Comparison of ENCODE assay signal across 17 cellular contexts in the genomic region with DNA sequence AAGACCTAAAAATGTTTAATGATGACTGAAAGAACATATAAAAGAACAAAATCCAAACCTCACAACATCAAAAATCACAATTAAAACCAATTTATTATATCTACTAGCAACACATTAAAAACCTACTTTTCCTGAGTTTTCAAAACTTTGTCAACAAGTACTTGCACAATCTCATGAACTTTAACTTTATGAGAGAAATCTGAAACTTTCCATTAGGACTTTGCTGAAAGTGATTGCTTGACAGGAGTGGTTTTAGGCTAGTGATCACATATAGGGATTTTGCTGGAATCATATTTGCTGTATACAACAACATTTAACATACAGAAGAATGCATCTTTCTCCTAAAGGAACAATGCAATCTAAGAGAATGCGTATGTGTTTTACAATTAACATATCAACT. TPM values are rescaled to one million over a fixed set of nuclear protein-coding genes. Genes with fewer than 3 reads are reported as not detected.
DNase-seq lines count a peak whose midpoint lies in the region; ATAC-seq and TF ChIP-seq lines count a peak whose summit lies in the region.
"Had no signal": no experiment of that assay in that cellular context is flagged by ENCODE, and none has a peak within 500 bp of the region (broad histone marks: within the 10 kb centered on the region; RNA-seq: fewer than 3 reads in every experiment).

No MANE protein-coding gene starts in this region.

- POLR2A ChIA-PET in activated CD4-positive, alpha-beta T cell treated with anti-CD3 and anti-CD28 coated beads for 36 hours (lab: Charles Lee), result no interaction called here
- POLR2A ChIA-PET in naive thymus-derived CD4-positive, alpha-beta T cell (lab: Charles Lee), result no interaction called here

- ATAC-seq in activated CD4-positive, alpha-beta T cell treated with anti-CD3 and anti-CD28 coated beads for 36 hours, result no peak
- ATAC-seq in naive thymus-derived CD4-positive, alpha-beta T cell, result no peak
- ATAC-seq in HG02938 (IDR thresholded peaks at IDR 0.05; ENCODE audit: unreplicated experiment), result no peak

- no peak overlapping the region for H3K4me3 ChIP-seq in choroid plexus epithelial cell (ENCODE audit: low read depth, low read length)
- no peak overlapping the region for H3K4me3 ChIP-seq in naive thymus-derived CD4-positive, alpha-beta T cell (ENCODE audit: low read length)
- no peak overlapping the region for H3K4me3 ChIP-seq in osteoblast (ENCODE audit: insufficient read depth, low read length)
- H3K4me3 ChIP-seq: MG63 had no signal

- no peak overlapping the region for H3K4me2 ChIP-seq in osteoblast (ENCODE audit: insufficient read depth, low read length)

- H3K4me1 ChIP-seq in naive thymus-derived CD4-positive, alpha-beta T cell (ENCODE audit: control insufficient read depth in 2 of 2, insufficient read depth in 2 of 2, low read length in 2 of 2), result no peaks in the 10 kb centered on the region
- no peaks in the 10 kb centered on the region for H3K4me1 ChIP-seq in osteoblast (ENCODE audit: insufficient read depth, low read length)

- no peak overlapping the region for H3K27ac ChIP-seq in naive thymus-derived CD4-positive, alpha-beta T cell (ENCODE audit: low read depth, low read length)
- no peak overlapping the region for H3K27ac ChIP-seq in osteoblast (ENCODE audit: low read depth, low read length)
- H3K27ac ChIP-seq: 22Rv1 had no signal

- no peak for DNase-seq in activated CD4-positive, alpha-beta T cell treated with anti-CD3 and anti-CD28 coated beads for 36 hours
- DNase-seq in activated CD4-positive, alpha-beta T cell treated with anti-CD3 and anti-CD28 coated beads, Interleukin-2, amount 50 U/mL, for 48 hours, result no peak
- DNase-seq in Calu3 (no peak), choroid plexus epithelial cell (ENCODE audit: low read depth) (peak; percentile 26), osteoblast (ENCODE audit: insufficient read length, low spot score, missing footprints) (no peak)
- no peak for DNase-seq in naive thymus-derived CD4-positive, alpha-beta T cell
- no peak for DNase-seq in activated CD8-positive, alpha-beta memory T cell treated with anti-CD3 and anti-CD28 coated beads, Interleukin-2, amount 50 U/mL, for 48 hours
- DNase-seq: CD4-positive, alpha-beta T cell; DMS79; Karpas-422; MG63; NCI-H1092; NCI-H146; NCI-H524 had no signal

- H3K27ac Mint-ChIP-seq in activated CD4-positive, alpha-beta T cell treated with anti-CD3 and anti-CD28 coated beads for 36 hours, result peak overlapping the region; percentile 42
- no peak overlapping the region for H3K27ac Mint-ChIP-seq in Calu3 (ENCODE audit: unreplicated experiment)
- H3K27ac Mint-ChIP-seq in naive thymus-derived CD4-positive, alpha-beta T cell, result peak overlapping the region in 5 of 9 donors; percentile 18 to 43 (median 36)
- H3K27ac Mint-ChIP-seq: B cell; CD4-positive, alpha-beta T cell had no signal

- peaks cover 30% of the 10 kb centered on the region for H4K20me1 ChIP-seq in osteoblast (ENCODE audit: insufficient read depth, low read length)

- TSS peak; percentile 2 for BruUV-seq in Calu3 (replicated peaks; lab: Mats Ljungman, UMichigan)

- H3K36me3 ChIP-seq in naive thymus-derived CD4-positive, alpha-beta T cell (ENCODE audit: control insufficient read depth in 2 of 3, insufficient read depth in 3 of 3, low read length in 3 of 3), result peaks cover 0 to 83% (median 14%) of the 10 kb centered on the region in 3 experiments
- peaks cover 87% of the 10 kb centered on the region for H3K36me3 ChIP-seq in osteoblast (ENCODE audit: insufficient read depth, low read length)

- H3K4me1 Mint-ChIP-seq in activated CD4-positive, alpha-beta T cell treated with anti-CD3 and anti-CD28 coated beads for 36 hours, result peaks cover 42% of the 10 kb centered on the region
- no peaks in the 10 kb centered on the region for H3K4me1 Mint-ChIP-seq in Calu3 (ENCODE audit: low read depth, unreplicated experiment)
- H3K4me1 Mint-ChIP-seq in naive thymus-derived CD4-positive, alpha-beta T cell, result peaks cover 17 to 50% (median 40%) of the 10 kb centered on the region in 7 donors

- TF ChIP-seq CTCF in Calu3 (IDR thresholded peaks at IDR 0.05; ENCODE audit: unreplicated experiment) (no peak), choroid plexus epithelial cell (conservative IDR thresholded peaks at IDR 0.05; ENCODE audit: low read depth, low read length) (no peak), osteoblast (IDR thresholded peaks at IDR 0.05; ENCODE audit: extremely low read depth, low read depth, low read length) (no peak)

- CTCF ChIA-PET in activated CD4-positive, alpha-beta T cell treated with anti-CD3 and anti-CD28 coated beads for 36 hours (lab: Charles Lee), result interaction anchor here (0.9 to 1.3 kb wide), 2 partner anchors 8 to 306 kb away, joined by 3 to 5 read pairs; no protein-coding TSS in a partner anchor
- CTCF ChIA-PET in Calu3 (lab: Charles Lee), result no interaction called here
- CTCF ChIA-PET in naive thymus-derived CD4-positive, alpha-beta T cell (lab: Charles Lee), result no interaction called here

- peaks cover 88% of the 10 kb centered on the region for H3K79me2 ChIP-seq in osteoblast (ENCODE audit: insufficient read depth, low read length)

- H3K9me3 Mint-ChIP-seq in activated CD4-positive, alpha-beta T cell treated with anti-CD3 and anti-CD28 coated beads for 36 hours (ENCODE audit: low read depth), result no peaks in the 10 kb centered on the region
- no peaks in the 10 kb centered on the region for H3K9me3 Mint-ChIP-seq in Calu3 (ENCODE audit: low read depth, unreplicated experiment)
- no peaks in the 10 kb centered on the region for H3K9me3 Mint-ChIP-seq in naive thymus-derived CD4-positive, alpha-beta T cell
- H3K9me3 Mint-ChIP-seq: CD4-positive, alpha-beta T cell had no signal

- intact Hi-C loops in activated CD4-positive, alpha-beta T cell treated with anti-CD3 and anti-CD28 coated beads for 36 hours (cut with DNase I, micrococcal nuclease), result no loop called here
- intact Hi-C loops in Calu3 (cut with micrococcal nuclease; ENCODE audit: unreplicated experiment), result no loop called here
- intact Hi-C loops in naive thymus-derived CD4-positive, alpha-beta T cell (cut with micrococcal nuclease), result loop anchor here in 1 of 2 donors (1.0 to 2.0 kb wide), 2 partner anchors 12 to 16 kb away; no protein-coding TSS in a partner anchor

- H3K27me3 ChIP-seq in naive thymus-derived CD4-positive, alpha-beta T cell (ENCODE audit: control insufficient read depth in 2 of 2, insufficient read depth in 2 of 2, low read length in 2 of 2), result no peaks in the 10 kb centered on the region
- H3K27me3 ChIP-seq in osteoblast (ENCODE audit: insufficient read depth, low read length), result no peaks in the 10 kb centered on the region
- H3K27me3 ChIP-seq: MG63 had no signal

- peaks cover 74% of the 10 kb centered on the region for H3K36me3 Mint-ChIP-seq in activated CD4-positive, alpha-beta T cell treated with anti-CD3 and anti-CD28 coated beads for 36 hours (ENCODE audit: low read depth)
- peaks cover 82% of the 10 kb centered on the region for H3K36me3 Mint-ChIP-seq in Calu3 (ENCODE audit: insufficient read depth, unreplicated experiment)
- peaks cover 10 to 49% (median 34%) of the 10 kb centered on the region in 5 donors for H3K36me3 Mint-ChIP-seq in naive thymus-derived CD4-positive, alpha-beta T cell

- H3K27me3 Mint-ChIP-seq in activated CD4-positive, alpha-beta T cell treated with anti-CD3 and anti-CD28 coated beads for 36 hours, result no peaks in the 10 kb centered on the region
- no peaks in the 10 kb centered on the region for H3K27me3 Mint-ChIP-seq in Calu3 (ENCODE audit: unreplicated experiment)
- H3K27me3 Mint-ChIP-seq in naive thymus-derived CD4-positive, alpha-beta T cell, result no peaks in the 10 kb centered on the region
- H3K27me3 Mint-ChIP-seq: B cell; CD4-positive, alpha-beta T cell had no signal

- H3K9me3 ChIP-seq in naive thymus-derived CD4-positive, alpha-beta T cell (ENCODE audit: control insufficient read depth in 2 of 3, low read length in 3 of 3), result no peaks in the 10 kb centered on the region
- H3K9me3 ChIP-seq in osteoblast (ENCODE audit: low read depth, low read length), result no peaks in the 10 kb centered on the region
- H3K9me3 ChIP-seq: MG63 had no signal

- no peak overlapping the region for H2AFZ ChIP-seq in osteoblast (ENCODE audit: low read length)

- no peak overlapping the region for H3K4me3 Mint-ChIP-seq in activated CD4-positive, alpha-beta T cell treated with anti-CD3 and anti-CD28 coated beads for 36 hours
- H3K4me3 Mint-ChIP-seq in Calu3 (ENCODE audit: low read depth, unreplicated experiment), result no peak overlapping the region
- no peak overlapping the region for H3K4me3 Mint-ChIP-seq in naive thymus-derived CD4-positive, alpha-beta T cell
- H3K4me3 Mint-ChIP-seq: B cell; CD4-positive, alpha-beta T cell had no signal

RNA-seq across cellular contexts. Expression of a gene that starts 13.2 kb away (rescaled TPM):
- 100 to 1,000 TPM; 190 to 210 TPM for total RNA-seq in activated CD4-positive, alpha-beta T cell treated with anti-CD3 and anti-CD28 coated beads for 36 hours
- 126 TPM in 2 replicates for total RNA-seq in Calu3 (2022)
- 100 to 1,000 TPM in 4 of 5 experiments, 10 to 100 TPM in 1; 97.4 to 235 (median 117) TPM for total RNA-seq in naive thymus-derived CD4-positive, alpha-beta T cell
- polyA plus RNA-seq in naive thymus-derived CD4-positive, alpha-beta T cell, result 100 to 1,000 TPM; 197 to 208 TPM
- total RNA-seq in osteoblast, result 69.5 and 70.6 TPM in 2 replicates

RNA-seq across cellular contexts. Expression of a gene that starts 38.8 kb away (rescaled TPM):
- total RNA-seq in activated CD4-positive, alpha-beta T cell treated with anti-CD3 and anti-CD28 coated beads for 36 hours, result 1 to 10 TPM; 5.2 to 6.1 TPM
- total RNA-seq in Calu3 (2022) (5.8 and 6.1 TPM in 2 replicates), osteoblast (32.4 and 32.9 TPM in 2 replicates)
- 10 to 100 TPM in 2 of 5 experiments, 1 to 10 TPM in 3; 4.5 to 11.7 (median 6.7) TPM for total RNA-seq in naive thymus-derived CD4-positive, alpha-beta T cell
- polyA plus RNA-seq in naive thymus-derived CD4-positive, alpha-beta T cell, result 1 to 10 TPM; 2.9 to 3.9 TPM
